Comparison of ENCODE assay signal across 9 cellular contexts in genomic region chr2:232315923-232316299, GRCh38.
DNase-seq lines count a peak whose midpoint lies in the region; ATAC-seq and TF ChIP-seq lines count a peak whose summit lies in the region.
"Had no signal": no experiment of that assay in that cellular context is flagged by ENCODE, and none has a peak within 500 bp of the region (broad histone marks: within the 10 kb centered on the region; RNA-seq: fewer than 3 reads in every experiment).

No MANE protein-coding gene starts in this region.

- POLR2A ChIA-PET in CD4-positive, alpha-beta T cell (lab: Charles Lee): interaction anchor here (0.6 to 2.7 kb wide), 14 partner anchors 9 to 1016 kb away, joined by 3 to 19 read pairs (median 4); partner anchors contain the start of genes DIS3L2, EIF4E2, NCL and PTMA

- peak overlapping the region; percentile 90 for H3K27ac Mint-ChIP-seq in CD4-positive, alpha-beta T cell
- H3K27ac Mint-ChIP-seq in glutamatergic neuron (ENCODE audit: unreplicated experiment): no peak overlapping the region

- H3K27me3 ChIP-seq in CD4-positive, alpha-beta T cell (ENCODE audit: control insufficient read depth, insufficient read depth, low read length): no peaks in the 10 kb centered on the region
- H3K27me3 ChIP-seq in Peyer's patch: no peaks in the 10 kb centered on the region
- H3K27me3 ChIP-seq in effector memory CD4-positive, alpha-beta T cell (replicated peaks; ENCODE audit: control insufficient read depth, insufficient read depth, low read length, poor library complexity, severe bottlenecking): no peaks in the 10 kb centered on the region
- H3K27me3 ChIP-seq in trophoblast cell (ENCODE audit: insufficient read depth, low read length): no peaks in the 10 kb centered on the region
- H3K27me3 ChIP-seq: tibial artery had no signal

- no peak for DNase-seq in CD4-positive, alpha-beta T cell
- peak in 1 of 3 donors; percentile 39 for DNase-seq in Peyer's patch
- no peak for DNase-seq in effector memory CD4-positive, alpha-beta T cell
- no peak for DNase-seq in trophoblast cell
- no peak for DNase-seq in left colon
- no peak for DNase-seq in DMS 273 treated with DMSO at 0.1 percent for 48 hours (lab: John Stamatoyannopoulos, UW)
- no peak for DNase-seq in glutamatergic neuron
- DNase-seq in NCI-H524 (lab: John Stamatoyannopoulos, UW): no peak

- H2BK5ac ChIP-seq in trophoblast cell (ENCODE audit: low read depth, low read length, poor library complexity): no peak overlapping the region

- CTCF ChIA-PET in CD4-positive, alpha-beta T cell (lab: Charles Lee): interaction anchor here (1.3 to 2.3 kb wide), 5 partner anchors 10 to 175 kb away, joined by 3 to 5 read pairs (median 4); no protein-coding TSS in a partner anchor

- no peak overlapping the region for H3K4me3 ChIP-seq in Peyer's patch
- no peak overlapping the region for H3K4me3 ChIP-seq in effector memory CD4-positive, alpha-beta T cell (ENCODE audit: insufficient read depth, low read depth, low read length, poor library complexity, severe bottlenecking)
- H3K4me3 ChIP-seq in trophoblast cell (ENCODE audit: low read depth, low read length): no peak overlapping the region
- H3K4me3 ChIP-seq: tibial artery had no signal

- H4K91ac ChIP-seq in trophoblast cell (ENCODE audit: low read depth, low read length): no peak overlapping the region

- no peaks in the 10 kb centered on the region for H3K9me3 ChIP-seq in CD4-positive, alpha-beta T cell (ENCODE audit: control insufficient read depth, low read length)
- H3K9me3 ChIP-seq in Peyer's patch: peaks cover 0 to 3% (median 0%) of the 10 kb centered on the region in 4 donors
- H3K9me3 ChIP-seq in effector memory CD4-positive, alpha-beta T cell (ENCODE audit: control insufficient read depth, low read length): no peaks in the 10 kb centered on the region
- peaks cover 5% of the 10 kb centered on the region for H3K9me3 ChIP-seq in trophoblast cell (ENCODE audit: insufficient read depth, low read depth, low read length)

- peak overlapping the region; percentile 34 for H3K9ac ChIP-seq in trophoblast cell (ENCODE audit: low read length)

- no CpG with 5 or more reads among the region's 8 CpGs for WGBS in trophoblast cell (ENCODE audit: extremely low coverage, insufficient coverage, insufficient read length)

- H4K8ac ChIP-seq in trophoblast cell (ENCODE audit: low read depth, low read length): no peak overlapping the region

- peaks cover 92% of the 10 kb centered on the region for H3K4me1 Mint-ChIP-seq in CD4-positive, alpha-beta T cell (ENCODE audit: low read depth)
- peaks cover 1% of the 10 kb centered on the region for H3K4me1 Mint-ChIP-seq in glutamatergic neuron (ENCODE audit: low read depth, unreplicated experiment)

- no peak overlapping the region for H3K4me2 ChIP-seq in trophoblast cell (ENCODE audit: low read length)

- no peak overlapping the region for H3K4ac ChIP-seq in trophoblast cell (ENCODE audit: low read depth, low read length)

- no peak overlapping the region for H2AFZ ChIP-seq in trophoblast cell (ENCODE audit: insufficient read depth, low read length, poor library complexity)

- H3K4me3 Mint-ChIP-seq in CD4-positive, alpha-beta T cell: peak overlapping the region; percentile 80
- H3K4me3 Mint-ChIP-seq in glutamatergic neuron (ENCODE audit: unreplicated experiment): no peak overlapping the region

- peak overlapping the region; percentile 62 for H3K27ac ChIP-seq in CD4-positive, alpha-beta T cell (ENCODE audit: low read depth, low read length)
- H3K27ac ChIP-seq in Peyer's patch (peak overlapping the region in 3 of 4 donors; percentile 4 to 57 (median 48)), trophoblast cell (ENCODE audit: low read depth, low read length) (no peak overlapping the region)
- H3K27ac ChIP-seq in effector memory CD4-positive, alpha-beta T cell (ENCODE audit: insufficient read depth, low read length, poor library complexity, severe bottlenecking): peak overlapping the region; percentile 37
- H3K27ac ChIP-seq: tibial artery had no signal

- H3K4me1 ChIP-seq in Peyer's patch (peaks cover 0 to 23% (median 16%) of the 10 kb centered on the region in 4 donors), trophoblast cell (ENCODE audit: control insufficient read depth in 1 of 2, insufficient read depth in 2 of 2, low read length in 2 of 2) (no peaks in the 10 kb centered on the region)
- peaks cover 78% of the 10 kb centered on the region for H3K4me1 ChIP-seq in effector memory CD4-positive, alpha-beta T cell (ENCODE audit: control insufficient read depth, insufficient read depth, low read length, poor library complexity, severe bottlenecking)

- intact Hi-C loops in CD4-positive, alpha-beta T cell (cut with DNase I, micrococcal nuclease): loop anchor here in 1 of 2 experiments (10.0 kb wide), 2 partner anchors 641 to 1039 kb away; partner anchors contain the start of gene DGKD
- intact Hi-C loops in left colon (cut with DNase I, micrococcal nuclease): no loop called here

- H3K14ac ChIP-seq in trophoblast cell (ENCODE audit: low read length): no peak overlapping the region

- H4K12ac ChIP-seq in trophoblast cell (ENCODE audit: low read depth, low read length): no peak overlapping the region

- no peak for TF ChIP-seq POLR2A in Peyer's patch (IDR thresholded peaks at IDR 0.05)

- peaks cover 5% of the 10 kb centered on the region for H3K9me3 Mint-ChIP-seq in CD4-positive, alpha-beta T cell
- peaks cover 16% of the 10 kb centered on the region for H3K9me3 Mint-ChIP-seq in glutamatergic neuron (ENCODE audit: unreplicated experiment)

- no peak for TF ChIP-seq CTCF in CD4-positive, alpha-beta T cell (IDR thresholded peaks at IDR 0.05)
- TF ChIP-seq CTCF in Peyer's patch (IDR thresholded peaks at IDR 0.05) (no peak), glutamatergic neuron (IDR thresholded peaks at IDR 0.05; ENCODE audit: partially characterized antibody, unreplicated experiment) (no peak)

- H3K36me3 Mint-ChIP-seq in CD4-positive, alpha-beta T cell (ENCODE audit: low read depth): no peaks in the 10 kb centered on the region
- H3K36me3 Mint-ChIP-seq in glutamatergic neuron (ENCODE audit: unreplicated experiment): peaks cover 26% of the 10 kb centered on the region

- no peak overlapping the region for H2BK120ac ChIP-seq in trophoblast cell (ENCODE audit: insufficient read depth, low read length, poor library complexity)

- H3K36me3 ChIP-seq in Peyer's patch (no peaks in the 10 kb centered on the region), trophoblast cell (ENCODE audit: control insufficient read depth in 1 of 2, insufficient read depth in 2 of 2, low read length in 2 of 2) (no peaks in the 10 kb centered on the region)
- no peaks in the 10 kb centered on the region for H3K36me3 ChIP-seq in effector memory CD4-positive, alpha-beta T cell (ENCODE audit: control insufficient read depth, insufficient read depth, low read length)

- no peak for ATAC-seq in CD4-positive, alpha-beta T cell (ENCODE audit: poor library complexity)
- ATAC-seq in left colon: no peak

- peaks cover 2% of the 10 kb centered on the region for H3K79me1 ChIP-seq in trophoblast cell (ENCODE audit: low read length)

- no peak overlapping the region for H3K18ac ChIP-seq in trophoblast cell (ENCODE audit: low read length)

- no peak overlapping the region for H3K23ac ChIP-seq in trophoblast cell (ENCODE audit: low read length)

- H2BK12ac ChIP-seq in trophoblast cell (ENCODE audit: low read length): no peak overlapping the region

- no peaks in the 10 kb centered on the region for H3K79me2 ChIP-seq in trophoblast cell (ENCODE audit: control insufficient read depth, insufficient read depth, low read length, poor library complexity)

- H3K27me3 Mint-ChIP-seq in CD4-positive, alpha-beta T cell: no peaks in the 10 kb centered on the region
- H3K27me3 Mint-ChIP-seq in glutamatergic neuron (ENCODE audit: unreplicated experiment): peaks cover 1% of the 10 kb centered on the region

- no peak overlapping the region for H2AK5ac ChIP-seq in trophoblast cell (ENCODE audit: low read length)
